7 cellular contexts compared by ENCODE assay signal in the genomic region with DNA sequence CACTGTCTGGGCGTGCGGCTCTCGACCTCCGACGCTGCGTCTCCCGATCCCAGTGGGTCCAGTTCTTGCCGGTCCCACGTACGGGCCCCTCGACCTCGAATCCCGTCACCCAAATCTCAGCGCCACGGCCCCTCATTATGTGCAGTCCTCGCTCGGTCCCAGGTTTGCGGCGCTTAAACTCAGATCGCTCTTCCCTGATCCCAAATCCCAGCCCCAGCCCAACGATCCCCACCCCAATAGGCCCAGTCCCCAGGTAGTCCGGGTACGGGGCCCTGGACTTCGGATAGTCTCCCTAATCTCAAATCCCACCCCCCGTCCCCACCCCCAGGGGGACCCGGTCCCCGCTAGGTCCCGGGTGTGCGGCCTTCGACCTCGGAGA. TPM values are rescaled to one million over a fixed set of nuclear protein-coding genes. Genes with fewer than 3 reads are reported as not detected.
DNase-seq lines count a peak whose midpoint lies in the region; ATAC-seq and TF ChIP-seq lines count a peak whose summit lies in the region.

No MANE protein-coding gene starts in this region.

- CTCF ChIA-PET in PC-9 (lab: Charles Lee), result no interaction called here

- H3F3A ChIP-seq in PC-9 (ENCODE audit: insufficient read depth, low read depth), result peaks cover 50% of the 10 kb centered on the region

- H3K27ac ChIP-seq in PC-9 (peak overlapping the region; percentile 90), esophagus muscularis mucosa (replicated peaks in 1 of 4) (peak overlapping the region; percentile 96 to 100 (median 100))

- no peaks in the 10 kb centered on the region for H3K27me3 ChIP-seq in PC-9 (ENCODE audit: insufficient read depth, low read depth)
- no peaks in the 10 kb centered on the region for H3K27me3 ChIP-seq in esophagus muscularis mucosa

- peak overlapping the region; percentile 90 for H3K4me2 ChIP-seq in PC-9

- TF ChIP-seq POLR2A in esophagus muscularis mucosa (IDR thresholded peaks at IDR 0.05; ENCODE audit: low read depth), result no peak

- POLR2A ChIA-PET in PC-9 (lab: Charles Lee; ENCODE audit: unreplicated experiment), result no interaction called here

- intact Hi-C loops in PC-9 (cut with micrococcal nuclease; ENCODE audit: unreplicated experiment) (no loop called here), esophagus muscularis mucosa (cut with DNase I) (no loop called here)

- no TSS peak for BruUV-seq in PC-9 (replicated peaks; lab: Mats Ljungman, UMichigan)

- H3K4me1 ChIP-seq in PC-9 (replicated peaks; ENCODE audit: insufficient read depth) (peaks cover 34% of the 10 kb centered on the region), esophagus muscularis mucosa (peaks cover 33 to 53% (median 46%) of the 10 kb centered on the region in 4 donors)

- H3K79me2 ChIP-seq in PC-9 (ENCODE audit: low read depth), result peaks cover 66% of the 10 kb centered on the region

- H2AFZ ChIP-seq in PC-9, result peak overlapping the region; percentile 72; the same call in 1 of the 2 replicates

- ATAC-seq in GM21528 (IDR thresholded peaks at IDR 0.05; ENCODE audit: low FRiP score, unreplicated experiment) (peak; percentile 7), HG03045 (IDR thresholded peaks at IDR 0.05; ENCODE audit: unreplicated experiment) (no peak), GM19455 (IDR thresholded peaks at IDR 0.05; ENCODE audit: unreplicated experiment) (no peak)

- TF ChIP-seq CTCF in PC-9 (conservative IDR thresholded peaks at IDR 0.05), result no peak; the same call in 1 of the 2 replicates
- TF ChIP-seq CTCF in esophagus muscularis mucosa (IDR thresholded peaks at IDR 0.05), result no peak
- TF ChIP-seq CTCF in retinal pigment epithelial cell (conservative IDR thresholded peaks at IDR 0.05; ENCODE audit: low read depth, low read length), result no peak

- H3K4me3 ChIP-seq in PC-9, result peak overlapping the region; percentile 98
- H3K4me3 ChIP-seq in esophagus muscularis mucosa, result peak overlapping the region; percentile 71 to 94 (median 90)
- H3K4me3 ChIP-seq in retinal pigment epithelial cell (ENCODE audit: low read length), result peak overlapping the region; percentile 72

- DNase-seq in PC-9 (no peak), esophagus muscularis mucosa (ENCODE audit: extremely low spot score) (no peak), retinal pigment epithelial cell (ENCODE audit: low read depth) (no peak)
- no peak for DNase-seq in stimulated activated CD4-positive, alpha-beta T cell treated with anti-CD3 and anti-CD28 coated beads, Interleukin-2, amount 100 ng/mL, for 48 hours

- H4K20me1 ChIP-seq in PC-9 (ENCODE audit: insufficient read depth), result peaks cover 36% of the 10 kb centered on the region

- H3K9me3 ChIP-seq in PC-9 (ENCODE audit: insufficient read depth, low read depth) (no peaks in the 10 kb centered on the region), esophagus muscularis mucosa (no peaks in the 10 kb centered on the region)

- no peaks in the 10 kb centered on the region for H3K9me2 ChIP-seq in PC-9 (ENCODE audit: insufficient read depth)

- H3K36me3 ChIP-seq in PC-9 (ENCODE audit: low read depth) (peaks cover 7% of the 10 kb centered on the region), esophagus muscularis mucosa (peaks cover 0 to 9% (median 2%) of the 10 kb centered on the region in 4 donors)

- TF ChIP-seq EP300 in esophagus muscularis mucosa (IDR thresholded peaks at IDR 0.05), result no peak

- whole genome bisulfite sequencing in esophagus muscularis mucosa, result 0% methylated on average over 1 of the region's 31 CpGs

RNA-seq across cellular contexts. Expression of a gene that starts 0.7 kb away (rescaled TPM):
- 267 and 337 TPM in 2 replicates for total RNA-seq in PC-9 (2021)
- total RNA-seq in esophagus muscularis mucosa, result 100 to 1,000 TPM; 113 to 243 (median 176) TPM

RNA-seq across cellular contexts. Expression of a gene that starts 28.6 kb away (rescaled TPM):
- total RNA-seq in PC-9 (2021) (11.8 and 14.5 TPM in 2 replicates), esophagus muscularis mucosa (10 to 100 TPM in 1 of 4 donors, 1 to 10 TPM in 3; 9.1 to 10.1 (median 10.0) TPM)

RNA-seq across cellular contexts. Expression of a gene that starts 36.9 kb away (rescaled TPM):
- not detected in 2 replicates for total RNA-seq in PC-9 (2021)
- total RNA-seq in esophagus muscularis mucosa, result not detected
